8 cellular contexts compared by ENCODE assay signal in genomic region chr9:27247756-27248155, GRCh38. TPM values are rescaled to one million over a fixed set of nuclear protein-coding genes. Genes with fewer than 3 reads are reported as not detected.
DNase-seq lines count a peak whose midpoint lies in the region; ATAC-seq and TF ChIP-seq lines count a peak whose summit lies in the region.

No MANE protein-coding gene starts in this region.

- TF ChIP-seq EP300 in esophagus muscularis mucosa (IDR thresholded peaks at IDR 0.05): no peak

- intact Hi-C loops in esophagus muscularis mucosa (cut with DNase I): no loop called here

- H3K4me1 Mint-ChIP-seq in neural crest cell: no peaks in the 10 kb centered on the region
- no peaks in the 10 kb centered on the region for H3K4me1 Mint-ChIP-seq in naive thymus-derived CD8-positive, alpha-beta T cell

- H3K27ac ChIP-seq in RWPE1 (no peak overlapping the region), esophagus muscularis mucosa (replicated peaks in 1 of 4) (no peak overlapping the region)

- no peaks in the 10 kb centered on the region for H3K27me3 ChIP-seq in esophagus muscularis mucosa

- 57% methylated on average over 2 of the region's 2 CpGs for WGBS in esophagus muscularis mucosa

- H3K4me1 ChIP-seq in esophagus muscularis mucosa: no peaks in the 10 kb centered on the region

- H3K27me3 Mint-ChIP-seq in neural crest cell (ENCODE audit: low read depth): no peaks in the 10 kb centered on the region
- peaks cover 7 to 24% (median 12%) of the 10 kb centered on the region in 5 donors for H3K27me3 Mint-ChIP-seq in naive thymus-derived CD8-positive, alpha-beta T cell

- H3K36me3 Mint-ChIP-seq in neural crest cell (ENCODE audit: low read depth): peaks cover 4% of the 10 kb centered on the region
- no peaks in the 10 kb centered on the region for H3K36me3 Mint-ChIP-seq in naive thymus-derived CD8-positive, alpha-beta T cell

- H3K4me3 Mint-ChIP-seq in neural crest cell: no peak overlapping the region
- no peak overlapping the region for H3K4me3 Mint-ChIP-seq in naive thymus-derived CD8-positive, alpha-beta T cell

- ATAC-seq in GM19395 (IDR thresholded peaks at IDR 0.05; ENCODE audit: unreplicated experiment) (peak; percentile 82), HG03565 (IDR thresholded peaks at IDR 0.05; ENCODE audit: unreplicated experiment) (peak; percentile 88), GM19397 (IDR thresholded peaks at IDR 0.05; ENCODE audit: unreplicated experiment) (no peak)
- no peak for ATAC-seq in naive thymus-derived CD8-positive, alpha-beta T cell

- DNase-seq in EH (ENCODE audit: low read depth): peak; percentile 44
- peak; percentile 71 for DNase-seq in RWPE1 (ENCODE audit: low spot score)
- no peak for DNase-seq in esophagus muscularis mucosa (ENCODE audit: extremely low spot score)
- DNase-seq in neural crest cell (ENCODE audit: low read depth, low spot score): peak; percentile 28
- DNase-seq in naive thymus-derived CD8-positive, alpha-beta T cell: no peak

- H3K36me3 ChIP-seq in esophagus muscularis mucosa: no peaks in the 10 kb centered on the region

- no peaks in the 10 kb centered on the region for H3K9me3 ChIP-seq in esophagus muscularis mucosa

- H3K27ac Mint-ChIP-seq in neural crest cell (ENCODE audit: unreplicated experiment): no peak overlapping the region
- H3K27ac Mint-ChIP-seq in naive thymus-derived CD8-positive, alpha-beta T cell: no peak overlapping the region

- CTCF ChIA-PET in RWPE1 (lab: Yijun Ruan, JAX): interaction anchor here (0.6 to 1.5 kb wide), 11 partner anchors 11 to 1526 kb away, joined by 3 to 4 read pairs (median 3); no protein-coding TSS in a partner anchor

- no peak for TF ChIP-seq POLR2A in esophagus muscularis mucosa (IDR thresholded peaks at IDR 0.05; ENCODE audit: low read depth)

- TF ChIP-seq CTCF in RWPE1 (conservative IDR thresholded peaks at IDR 0.05; ENCODE audit: low read depth) (peak; percentile 66), esophagus muscularis mucosa (IDR thresholded peaks at IDR 0.05) (peak in 2 of 3 experiments; percentile 18 to 46), neural crest cell (conservative IDR thresholded peaks at IDR 0.05) (peak; percentile 71)

- POLR2A ChIA-PET in RWPE1 (lab: Yijun Ruan, JAX; ENCODE audit: low non-redundant PET): no interaction called here
- POLR2A ChIA-PET in naive thymus-derived CD8-positive, alpha-beta T cell (lab: Charles Lee): no interaction called here

- no peaks in the 10 kb centered on the region for H3K9me3 Mint-ChIP-seq in neural crest cell
- H3K9me3 Mint-ChIP-seq in naive thymus-derived CD8-positive, alpha-beta T cell: peaks cover 0 to 11% (median 1%) of the 10 kb centered on the region in 9 donors

- H3K4me3 ChIP-seq in esophagus muscularis mucosa: no peak overlapping the region

RNA-seq across cellular contexts. Expression of gene EQTN, which starts 49.2 kb away (rescaled TPM):
- total RNA-seq in esophagus muscularis mucosa (under 1 TPM in 1 of 4 donors, not detected in 3; 0.32 TPM), neural crest cell (0.39 and 0.40 TPM in 2 replicates)
- not detected for total RNA-seq in naive thymus-derived CD8-positive, alpha-beta T cell
- not detected for polyA plus RNA-seq in naive thymus-derived CD8-positive, alpha-beta T cell

Comparison
In these comparisons a context has a peak if more than half of its experiments do, and no peak if none do; other contexts are left out.
1. DNase-seq: peak in EH (single experiment), RWPE1 (single experiment) and neural crest cell (single experiment); none in esophagus muscularis mucosa (single experiment) and naive thymus-derived CD8-positive, alpha-beta T cell (0 of 10).
2. ATAC-seq: peak in GM19395 (single experiment) and HG03565 (single experiment); none in GM19397 (single experiment) and naive thymus-derived CD8-positive, alpha-beta T cell (0 of 2).
3. Peak in every context shown above with its lines, with median percentiles within 50 percentile points of each other: CTCF ChIP-seq.